In the genomic region with DNA sequence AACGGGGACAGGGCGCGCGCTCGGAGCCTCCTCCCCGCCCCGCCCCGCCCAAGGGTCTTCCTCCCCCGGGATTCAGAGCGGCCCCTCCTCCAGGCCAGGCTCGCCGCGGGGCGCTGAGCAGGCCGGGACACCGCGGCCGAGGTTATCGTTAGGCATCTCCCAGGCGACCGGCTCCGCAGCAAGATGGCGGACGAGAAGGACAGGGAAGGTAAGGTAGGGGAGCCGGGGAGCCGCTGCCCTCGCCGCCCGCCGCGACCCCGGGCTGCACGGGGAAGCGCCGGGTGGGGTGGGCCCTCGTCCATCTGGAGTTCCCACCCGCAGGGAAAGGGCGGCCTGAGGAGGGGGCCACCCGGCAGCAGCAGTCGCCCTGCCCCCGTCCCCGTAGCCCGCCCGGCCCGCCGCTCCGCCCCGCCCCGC, we compare ENCODE assay signal across 8 cellular contexts.
DNase-seq lines count a peak whose midpoint lies in the region; ATAC-seq, FAIRE-seq and TF ChIP-seq lines count a peak whose summit lies in the region.

No MANE protein-coding gene starts in this region.

- H3K36me3 ChIP-seq in ES-I3 (ENCODE audit: insufficient read depth, low read length) = no peaks in the 10 kb centered on the region
- H3K36me3 ChIP-seq in GM23248 (ENCODE audit: low read depth) = no peaks in the 10 kb centered on the region
- H3K36me3 ChIP-seq in Peyer's patch = no peaks in the 10 kb centered on the region
- no peaks in the 10 kb centered on the region for H3K36me3 ChIP-seq in sigmoid colon

- TF ChIP-seq POLR2A in Peyer's patch (IDR thresholded peaks at IDR 0.05) (peak in 1 of 2 donors; percentile 71), sigmoid colon (IDR thresholded peaks at IDR 0.05) (peak; percentile 30 to 55), GM12892 (IDR thresholded peaks at IDR 0.05; ENCODE audit: low read depth, low read length) (no peak)

- H3K79me2 ChIP-seq in GM23248 (ENCODE audit: insufficient read depth) = peaks cover 29% of the 10 kb centered on the region

- no peaks in the 10 kb centered on the region for H3K27me3 ChIP-seq in GM23248 (replicated peaks; ENCODE audit: insufficient read depth)
- no peaks in the 10 kb centered on the region for H3K27me3 ChIP-seq in Peyer's patch
- H3K27me3 ChIP-seq in sigmoid colon = no peaks in the 10 kb centered on the region

- intact Hi-C loops in sigmoid colon (cut with DNase I) = loop anchor here (1.0 to 5.0 kb wide), 4 partner anchors 73 to 518 kb away; a partner anchor contains a TSS

- H3K9ac ChIP-seq in ES-I3 (ENCODE audit: low read depth, low read length) = peak overlapping the region; percentile 87
- peak overlapping the region; percentile 100 for H3K9ac ChIP-seq in GM23248

- H3K9me2 ChIP-seq in GM23248 (ENCODE audit: insufficient read depth) = no peaks in the 10 kb centered on the region

- H3K27ac Mint-ChIP-seq in activated naive CD4-positive, alpha-beta T cell treated with anti-CD3 and anti-CD28 coated beads, Interleukin-2, amount 50 U/mL, for 72 hours = peak overlapping the region; percentile 57 to 99

- FAIRE-seq in GM12892 (lab: Jason Lieb, UNC) = no peak

- H3K9me3 ChIP-seq in ES-I3 (ENCODE audit: control insufficient read depth, insufficient read depth, low read length) = no peaks in the 10 kb centered on the region
- no peaks in the 10 kb centered on the region for H3K9me3 ChIP-seq in GM23248 (ENCODE audit: low read depth)
- no peaks in the 10 kb centered on the region for H3K9me3 ChIP-seq in Peyer's patch
- H3K9me3 ChIP-seq in sigmoid colon = no peaks in the 10 kb centered on the region

- DNase-seq in GM23248 (peak; percentile 85), KBM-7 (peak; percentile 82), Peyer's patch (peak in 1 of 3 donors; percentile 70), hepatic stellate cell (ENCODE audit: low spot score) (peak; percentile 34), sigmoid colon (no peak), GM12892 (ENCODE audit: insufficient read length) (no peak)
- peak; percentile 72 to 78 for DNase-seq in activated naive CD4-positive, alpha-beta T cell treated with anti-CD3 and anti-CD28 coated beads, Interleukin-2, amount 50 U/mL, for 72 hours (ENCODE audit: low spot score in 2 of 2)

- peak; percentile 74 for ATAC-seq in activated naive CD4-positive, alpha-beta T cell treated with anti-CD3 and anti-CD28 coated beads, Interleukin-2, amount 50 U/mL, for 72 hours

- H3K4me1 ChIP-seq in ES-I3 (ENCODE audit: insufficient read depth, low read length) = peaks cover 3% of the 10 kb centered on the region; the same call in 1 of the 2 replicates
- H3K4me1 ChIP-seq in GM23248 (ENCODE audit: insufficient read depth) = peaks cover 21% of the 10 kb centered on the region
- H3K4me1 ChIP-seq in Peyer's patch = peaks cover 0 to 10% (median 0%) of the 10 kb centered on the region in 4 donors
- peaks cover 0 to 35% (median 27%) of the 10 kb centered on the region in 4 donors for H3K4me1 ChIP-seq in sigmoid colon

- peak overlapping the region; percentile 100 for H3K27ac ChIP-seq in GM23248
- H3K27ac ChIP-seq in Peyer's patch = peak overlapping the region; percentile 97 to 99 (median 98)
- H3K27ac ChIP-seq in sigmoid colon = peak overlapping the region; percentile 99 to 100 (median 100)

- no peaks in the 10 kb centered on the region for H3K9me3 Mint-ChIP-seq in activated naive CD4-positive, alpha-beta T cell treated with anti-CD3 and anti-CD28 coated beads, Interleukin-2, amount 50 U/mL, for 72 hours

- in situ Hi-C loops in GM23248 (cut with MboI) (no loop called here), KBM-7 (cut with MboI; ENCODE audit: low pct_unique_long_range_greater_than_20kb, low sequenced_read_pairs) (no loop called here)

- peaks cover 0 to 8% of the 10 kb centered on the region in 2 donors for H3K36me3 Mint-ChIP-seq in activated naive CD4-positive, alpha-beta T cell treated with anti-CD3 and anti-CD28 coated beads, Interleukin-2, amount 50 U/mL, for 72 hours

- H3K4me3 ChIP-seq in GM23248 (peak overlapping the region; percentile 91), Peyer's patch (peak overlapping the region; percentile 64 to 86 (median 73)), sigmoid colon (peak overlapping the region; percentile 64 to 89 (median 87))

- TF ChIP-seq CTCF in Peyer's patch (IDR thresholded peaks at IDR 0.05) (no peak), sigmoid colon (IDR thresholded peaks at IDR 0.05) (no peak)

- H3F3A ChIP-seq in GM23248 (ENCODE audit: insufficient read depth) = peaks cover 27% of the 10 kb centered on the region

- WGBS in GM23248 (ENCODE audit: low coverage in 1 of 2, low lambda C conversion rate in 2 of 2, missing lambda C conversion rate in 2 of 2), 2 experiments = 1 to 2% methylated on average over 15 to 38 of the region's 49 CpGs
- 0% methylated on average over 49 of the region's 49 CpGs for WGBS in sigmoid colon, 2 donors

- TF ChIP-seq EP300 in sigmoid colon (IDR thresholded peaks at IDR 0.05) = no peak

- peak overlapping the region; percentile 73; the same call in 1 of the 2 replicates for H2AFZ ChIP-seq in GM23248

- H4K20me1 ChIP-seq in GM23248 (ENCODE audit: insufficient read depth) = no peaks in the 10 kb centered on the region

- H3K4me2 ChIP-seq in GM23248 (ENCODE audit: unreplicated experiment) = peak overlapping the region; percentile 95

Comparison
In these comparisons a context has a peak if more than half of its experiments do, and no peak if none do; other contexts are left out.
1. DNase-seq: peak in GM23248 (single experiment), KBM-7 (single experiment), activated naive CD4-positive, alpha-beta T cell treated with anti-CD3 and anti-CD28 coated beads, Interleukin-2, amount 50 U/mL, for 72 hours (2 of 2) and hepatic stellate cell (single experiment); none in sigmoid colon (single experiment) and GM12892 (single experiment).
2. Peak in every context shown above with its lines, with median percentiles within 50 percentile points of each other: H3K27ac ChIP-seq and H3K4me3 ChIP-seq.